Comparison of ENCODE assay signal across 1 cellular context in the genomic region with DNA sequence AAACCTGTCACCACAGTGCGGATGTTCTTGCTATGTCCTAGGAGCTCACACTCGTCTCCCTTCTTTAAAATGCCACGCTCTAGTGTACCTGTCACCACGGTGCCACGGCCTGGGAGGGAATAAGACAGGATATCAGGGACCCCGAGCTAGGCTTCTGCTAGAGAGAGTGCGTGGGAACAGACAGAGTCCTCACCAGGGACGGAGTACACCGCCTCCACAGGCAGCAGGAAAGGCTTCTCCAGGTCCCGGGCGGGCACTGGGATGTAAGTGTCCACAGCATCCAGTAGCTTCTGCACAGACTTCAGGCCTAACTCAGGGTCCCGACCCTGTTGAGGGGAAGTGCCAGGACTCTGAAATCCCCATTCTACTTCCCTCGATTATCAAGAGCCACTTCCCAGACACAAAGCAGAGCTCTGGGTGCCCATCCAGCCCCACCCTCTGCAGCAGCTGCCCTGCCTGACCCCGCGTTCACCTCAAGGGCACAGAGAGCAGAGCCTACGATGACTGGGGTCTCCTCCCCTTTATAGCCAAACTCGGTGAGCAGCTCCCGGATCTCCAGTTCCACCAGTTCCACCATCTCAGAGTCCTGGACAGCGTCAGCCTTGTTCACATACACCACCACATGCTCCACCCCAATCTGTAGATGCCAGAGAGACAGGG.
TF ChIP-seq lines count a peak whose summit lies in the region.

No MANE protein-coding gene starts in this region.

TF ChIP-seq in GM12878, 131 proteins besides CTCF, POLR2A, EP300 and RAD21:
- TF ChIP-seq NFXL1 (IDR thresholded peaks at IDR 0.05; ENCODE audit: borderline replicate concordance): no peak
- no peak for TF ChIP-seq BMI1 (IDR thresholded peaks at IDR 0.05; ENCODE audit: borderline replicate concordance)
- TF ChIP-seq JUND (IDR thresholded peaks at IDR 0.05; ENCODE audit: low read depth, low read length): no peak
- TF ChIP-seq CEBPB (IDR thresholded peaks at IDR 0.05; ENCODE audit: borderline replicate concordance in 1 of 2, low read depth in 2 of 2, low read length in 2 of 2): no peak
- TF ChIP-seq, protein P1, sequence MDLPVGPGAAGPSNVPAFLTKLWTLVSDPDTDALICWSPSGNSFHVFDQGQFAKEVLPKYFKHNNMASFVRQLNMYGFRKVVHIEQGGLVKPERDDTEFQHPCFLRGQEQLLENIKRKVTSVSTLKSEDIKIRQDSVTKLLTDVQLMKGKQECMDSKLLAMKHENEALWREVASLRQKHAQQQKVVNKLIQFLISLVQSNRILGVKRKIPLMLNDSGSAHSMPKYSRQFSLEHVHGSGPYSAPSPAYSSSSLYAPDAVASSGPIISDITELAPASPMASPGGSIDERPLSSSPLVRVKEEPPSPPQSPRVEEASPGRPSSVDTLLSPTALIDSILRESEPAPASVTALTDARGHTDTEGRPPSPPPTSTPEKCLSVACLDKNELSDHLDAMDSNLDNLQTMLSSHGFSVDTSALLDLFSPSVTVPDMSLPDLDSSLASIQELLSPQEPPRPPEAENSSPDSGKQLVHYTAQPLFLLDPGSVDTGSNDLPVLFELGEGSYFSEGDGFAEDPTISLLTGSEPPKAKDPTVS (IDR thresholded peaks at IDR 0.05; ENCODE audit: low read depth, low read length): no peak
- TF ChIP-seq MAX (IDR thresholded peaks at IDR 0.05; ENCODE audit: low read depth, low read length): no peak
- TF ChIP-seq MLLT1 (IDR thresholded peaks at IDR 0.05): no peak
- TF ChIP-seq, protein P2, sequence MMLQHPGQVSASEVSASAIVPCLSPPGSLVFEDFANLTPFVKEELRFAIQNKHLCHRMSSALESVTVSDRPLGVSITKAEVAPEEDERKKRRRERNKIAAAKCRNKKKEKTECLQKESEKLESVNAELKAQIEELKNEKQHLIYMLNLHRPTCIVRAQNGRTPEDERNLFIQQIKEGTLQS (IDR thresholded peaks at IDR 0.05; ENCODE audit: borderline replicate concordance, extremely low read depth, low read depth, low read length): no peak
- no peak for TF ChIP-seq MYC (IDR thresholded peaks at IDR 0.05; ENCODE audit: insufficient read depth, insufficient read length, insufficient replicate concordance, low read length, severe bottlenecking)
- TF ChIP-seq LARP7 (IDR thresholded peaks at IDR 0.05): no peak
- TF ChIP-seq EGR1 (IDR thresholded peaks at IDR 0.05; ENCODE audit: borderline replicate concordance in 1 of 2, low read depth in 2 of 2, low read length in 2 of 2): no peak
- no peak for TF ChIP-seq SIN3A (IDR thresholded peaks at IDR 0.05; ENCODE audit: low read depth, low read length)
